23 cellular contexts compared by ENCODE assay signal in genomic region chr4:22062676-22063075, GRCh38.
"Had no signal": no experiment of that assay in that cellular context is flagged by ENCODE, and none has a peak within 500 bp of the region (broad histone marks: within the 10 kb centered on the region; RNA-seq: fewer than 3 reads in every experiment).

No MANE protein-coding gene starts in this region.

- H3K27me3 Mint-ChIP-seq: dendritic cell treated with granulocyte-macrophage colony-stimulating factor and Interleukin-4, amounts not matched to agents 40 ng/mL and 50 ng/mL, for 4 days; effector memory CD8-positive, alpha-beta T cell had no signal

- H3K9me3 Mint-ChIP-seq: endodermal cell had no signal

- H3K27ac Mint-ChIP-seq: dendritic cell treated with granulocyte-macrophage colony-stimulating factor and Interleukin-4, amounts not matched to agents 40 ng/mL and 50 ng/mL, for 4 days; effector memory CD8-positive, alpha-beta T cell; endodermal cell had no signal

- DNase-seq: colonic mucosa; cortex of kidney; dermis blood vessel endothelial cell; dorsolateral prefrontal cortex; effector CD4-positive, alpha-beta T cell; effector CD8-positive, alpha-beta T cell; effector memory CD4-positive, alpha-beta T cell; effector memory CD8-positive, alpha-beta T cell; endodermal cell; erythroblast; esophagus squamous epithelium; foreskin fibroblast; foreskin keratinocyte; gastrocnemius medialis; glutamatergic neuron; head of caudate nucleus; heart left ventricle; heart right ventricle had no signal

- H3K4me1 Mint-ChIP-seq: endodermal cell had no signal

- H3K4me3 ChIP-seq: colonic mucosa, coronary artery, dorsolateral prefrontal cortex, esophagus muscularis mucosa, esophagus squamous epithelium, gastrocnemius medialis, gastroesophageal sphincter, heart left ventricle, heart right ventricle had no signal

- H3K27ac ChIP-seq: colonic mucosa, coronary artery, dorsolateral prefrontal cortex, epithelial cell of prostate, esophagus muscularis mucosa, esophagus squamous epithelium, foreskin keratinocyte, gastrocnemius medialis, gastroesophageal sphincter, heart left ventricle, heart right ventricle had no signal

- H3K4me3 Mint-ChIP-seq: dendritic cell treated with granulocyte-macrophage colony-stimulating factor and Interleukin-4, amounts not matched to agents 40 ng/mL and 50 ng/mL, for 4 days; effector memory CD8-positive, alpha-beta T cell; endodermal cell had no signal
